In the genomic region with DNA sequence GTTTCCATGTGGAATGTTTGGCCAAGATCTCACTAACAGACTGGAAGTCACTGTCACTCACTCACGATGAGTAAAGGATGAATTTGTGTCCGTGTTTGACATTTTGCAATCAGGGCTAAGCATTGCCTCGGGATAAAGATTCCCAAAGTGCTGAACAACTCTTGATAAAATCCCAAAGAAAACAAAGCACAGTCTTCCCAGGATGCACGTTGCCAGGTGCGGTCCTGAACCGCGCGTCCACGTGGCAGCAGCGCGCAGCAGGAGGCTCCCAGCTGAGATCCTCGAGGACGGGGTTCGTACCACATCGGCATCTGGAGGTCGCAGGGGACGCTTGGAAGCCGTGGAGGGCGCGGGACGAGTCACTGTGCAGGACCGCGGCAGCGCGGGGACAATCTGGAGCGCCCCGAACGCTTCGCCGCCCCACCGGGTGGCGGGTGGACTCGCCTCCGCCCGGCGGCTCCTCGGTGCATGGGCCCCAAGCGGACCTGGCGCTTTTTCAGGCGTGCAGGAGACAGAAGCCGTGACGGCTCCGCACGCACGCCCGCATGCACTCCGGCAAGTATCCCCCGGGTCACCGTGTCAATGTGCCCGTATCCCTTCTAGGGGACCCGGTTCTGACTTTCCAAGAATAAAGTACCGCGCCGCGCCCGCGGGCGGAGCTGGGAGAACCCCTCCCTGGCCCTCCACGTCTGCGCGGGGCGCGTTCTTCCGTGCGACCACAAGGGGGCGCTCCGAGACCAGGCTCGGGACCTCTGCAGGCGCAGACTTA, we compare ENCODE assay signal across 8 cellular contexts. TPM values are rescaled to one million over a fixed set of nuclear protein-coding genes. Genes with fewer than 3 reads are reported as not detected.
DNase-seq lines count a peak whose midpoint lies in the region; ATAC-seq, FAIRE-seq and TF ChIP-seq lines count a peak whose summit lies in the region.

No MANE protein-coding gene starts in this region.

- no TSS peak for BruUV-seq in K562 (replicated peaks; lab: Mats Ljungman, UMichigan)

- H4K20me1 ChIP-seq in K562 (replicated peaks; ENCODE audit: control insufficient read depth, insufficient read depth, low read length), result no peaks in the 10 kb centered on the region

- CTCF ChIA-PET in K562 (lab: Yijun Ruan, JAX; ENCODE audit: low intra/inter-chr PET ratio), result interaction anchor here (0.7 to 2.3 kb wide), 7 partner anchors 10 to 712 kb away, joined by 3 to 19 read pairs (median 3); no protein-coding TSS in a partner anchor

- peak overlapping the region; percentile 81 for H2AFZ ChIP-seq in K562 (ENCODE audit: low read depth, low read length)

- H3K4me1 ChIP-seq in K562 (replicated peaks in 1 of 2; ENCODE audit: control insufficient read depth in 2 of 2, insufficient read depth in 2 of 2, low read length in 2 of 2), result peaks cover 3 to 23% of the 10 kb centered on the region in 2 experiments; a peak in 4 of 5 replicates

- no peak for TF ChIP-seq EP300 in K562 (IDR thresholded peaks at IDR 0.05; ENCODE audit: low read length)

- peak overlapping the region; percentile 74 for H3K4me2 ChIP-seq in K562 (ENCODE audit: insufficient read depth, low read length)

- H3K27ac ChIP-seq in K562 (ENCODE audit: extremely low read depth, low read depth, low read length), result no peak overlapping the region

- no peaks in the 10 kb centered on the region for H3K9me3 ChIP-seq in K562 (replicated peaks; ENCODE audit: control insufficient read depth, insufficient read depth, low read depth, low read length)

- peak overlapping the region; percentile 37 for H3K4me3 ChIP-seq in K562

- no peaks in the 10 kb centered on the region for H3K9me1 ChIP-seq in K562 (ENCODE audit: control insufficient read depth, insufficient read depth, low read length)

- peaks cover 22 to 65% of the 10 kb centered on the region in 2 experiments for H3K27me3 ChIP-seq in K562 (ENCODE audit: control insufficient read depth in 2 of 2, insufficient read depth in 2 of 2, low read length in 2 of 2)

- H3K79me2 ChIP-seq in K562 (ENCODE audit: control insufficient read depth, insufficient read depth, low read length), result no peaks in the 10 kb centered on the region

- WGBS in K562 (ENCODE audit: insufficient coverage, low coverage, missing lambda C conversion rate), result under 1% methylated on average over 68 of the region's 69 CpGs

- in situ Hi-C loops in K562 (cut with MboI), result loop anchor here (10.0 to 25.0 kb wide), 2 partner anchors 251 to 1871 kb away; no protein-coding TSS in a partner anchor

- DNase-seq in SK-N-DZ (ENCODE audit: low spot score) (peak; percentile 86), K562 (ENCODE audit: extremely low read depth in 1 of 4, low spot score in 3 of 4) (peak; percentile 79 to 91 (median 86)), inferior parietal cortex (ENCODE audit: extremely low spot score) (peak; percentile 92), NCI-H2227 treated with DMSO at 0.1 percent for 48 hours (lab: John Stamatoyannopoulos, UW) (no peak), NCI-H2196 treated with DMSO at 0.1 percent for 48 hours (lab: John Stamatoyannopoulos, UW; ENCODE audit: unreplicated experiment) (no peak)
- DNase-seq in stimulated activated CD4-positive, alpha-beta T cell treated with anti-CD3 and anti-CD28 coated beads, Interleukin-15, amount 100 ng/mL, for 1 hour (ENCODE audit: low read depth in 1 of 2, low spot score in 1 of 2), result peak; percentile 84 to 88

- peak; percentile 97 to 98 for TF ChIP-seq RAD21 in K562 (CRISPR knock-in tag; conservative IDR thresholded peaks at IDR 0.05 in 1 of 2, IDR thresholded peaks at IDR 0.05 in 1 of 2)

- peak; percentile 88 for ATAC-seq in GM18498 (IDR thresholded peaks at IDR 0.05; ENCODE audit: unreplicated experiment)
- peak; percentile 89 for ATAC-seq in HG02938 (IDR thresholded peaks at IDR 0.05; ENCODE audit: unreplicated experiment)
- ATAC-seq in K562, result peak; percentile 97

- peak overlapping the region; percentile 20 to 88; a peak in 3 of 4 replicates for H3K9ac ChIP-seq in K562 (ENCODE audit: insufficient read depth in 1 of 2, low read depth in 2 of 2, low read length in 2 of 2)

- intact Hi-C loops in K562 (cut with micrococcal nuclease), result loop anchor here (1.0 to 10.0 kb wide), 7 partner anchors 71 to 931 kb away; a partner anchor contains a TSS

- peak; percentile 96 for TF ChIP-seq CTCF in K562 (IDR thresholded peaks at IDR 0.05 in 2 of 3, conservative IDR thresholded peaks at IDR 0.05 in 1 of 3; ENCODE audit: insufficient read depth in 2 of 3, low read depth in 1 of 3, low read length in 3 of 3)

- no peak for FAIRE-seq in K562 (lab: Jason Lieb, UNC)

- H3K36me3 ChIP-seq in K562 (ENCODE audit: control insufficient read depth, insufficient read depth, low read length), result no peaks in the 10 kb centered on the region

- POLR2A ChIA-PET in K562 (lab: Yijun Ruan, JAX), result interaction anchor here (0.6 to 1.0 kb wide), 6 partner anchors 11 to 574 kb away, joined by 3 read pairs; no protein-coding TSS in a partner anchor

- TF ChIP-seq POLR2A in K562 (conservative IDR thresholded peaks at IDR 0.05), result no peak

TF ChIP-seq in K562, 482 proteins besides CTCF, POLR2A, EP300 and RAD21 (continues in another document):
- TF ChIP-seq, protein P1, sequence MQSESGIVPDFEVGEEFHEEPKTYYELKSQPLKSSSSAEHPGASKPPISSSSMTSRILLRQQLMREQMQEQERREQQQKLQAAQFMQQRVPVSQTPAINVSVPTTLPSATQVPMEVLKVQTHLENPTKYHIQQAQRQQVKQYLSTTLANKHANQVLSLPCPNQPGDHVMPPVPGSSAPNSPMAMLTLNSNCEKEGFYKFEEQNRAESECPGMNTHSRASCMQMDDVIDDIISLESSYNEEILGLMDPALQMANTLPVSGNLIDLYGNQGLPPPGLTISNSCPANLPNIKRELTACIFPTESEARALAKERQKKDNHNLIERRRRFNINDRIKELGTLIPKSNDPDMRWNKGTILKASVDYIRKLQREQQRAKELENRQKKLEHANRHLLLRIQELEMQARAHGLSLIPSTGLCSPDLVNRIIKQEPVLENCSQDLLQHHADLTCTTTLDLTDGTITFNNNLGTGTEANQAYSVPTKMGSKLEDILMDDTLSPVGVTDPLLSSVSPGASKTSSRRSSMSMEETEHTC (IDR thresholded peaks at IDR 0.05), result no peak
- TF ChIP-seq ZNF551 (CRISPR knock-in tag; IDR thresholded peaks at IDR 0.05) (no peak), CHD4 (IDR thresholded peaks at IDR 0.05; ENCODE audit: insufficient read depth, insufficient replicate concordance, low read depth, low read length, poor library complexity, severe bottlenecking) (no peak)
- TF ChIP-seq, protein P2, sequence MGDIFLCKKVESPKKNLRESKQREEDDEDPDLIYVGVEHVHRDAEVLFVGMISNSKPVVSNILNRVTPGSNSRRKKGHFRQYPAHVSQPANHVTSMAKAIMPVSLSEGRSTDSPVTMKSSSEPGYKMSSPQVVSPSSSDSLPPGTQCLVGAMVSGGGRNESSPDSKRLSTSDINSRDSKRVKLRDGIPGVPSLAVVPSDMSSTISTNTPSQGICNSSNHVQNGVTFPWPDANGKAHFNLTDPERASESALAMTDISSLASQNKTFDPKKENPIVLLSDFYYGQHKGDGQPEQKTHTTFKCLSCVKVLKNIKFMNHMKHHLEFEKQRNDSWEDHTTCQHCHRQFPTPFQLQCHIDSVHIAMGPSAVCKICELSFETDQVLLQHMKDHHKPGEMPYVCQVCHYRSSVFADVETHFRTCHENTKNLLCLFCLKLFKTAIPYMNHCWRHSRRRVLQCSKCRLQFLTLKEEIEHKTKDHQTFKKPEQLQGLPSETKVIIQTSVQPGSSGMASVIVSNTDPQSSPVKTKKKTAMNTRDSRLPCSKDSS (IDR thresholded peaks at IDR 0.05; ENCODE audit: low read depth, partially characterized antibody), result no peak

RNA-seq across cellular contexts. Expression of a gene that starts 17.7 kb away (rescaled TPM):
- polyA plus RNA-seq in SK-N-DZ (2014; cell fraction: cytosol; rRNA removed), result not detected in 2 replicates
- polyA plus RNA-seq in SK-N-DZ (2014; cell fraction: nucleus; rRNA removed), result not detected in 2 replicates
- not detected in 2 replicates for total RNA-seq in K562 (2011; cell fraction: chromatin; rRNA removed; ENCODE audit: low replicate concordance)
- total RNA-seq in K562 (2011; cell fraction: nucleolus; rRNA removed), result not detected in 2 replicates
- not detected in 2 replicates for total RNA-seq in K562 (2011; cell fraction: nucleoplasm; rRNA removed)
- total RNA-seq in K562 (2014; rRNA removed), result not detected in 2 replicates
- total RNA-seq in K562 (2014; rRNA removed; fragmentation: Illumina TruSeq; extraction: Trizol), result not detected in 2 replicates
- total RNA-seq in K562 (2015; rRNA removed; fragmentation: Illumina TruSeq; extraction: Trizol), result not detected in 2 replicates
- total RNA-seq in K562 (2021), result not detected in 2 replicates
- polyA plus RNA-seq in K562 (2011; rRNA removed), result not detected in 2 replicates
- polyA plus RNA-seq in K562 (2011; cell fraction: cytosol; rRNA removed), result 0.04 TPM in 1 of 2 replicates, not detected in the other
- polyA plus RNA-seq in K562 (2011; cell fraction: nucleus; rRNA removed), result not detected in 2 replicates
- polyA plus RNA-seq in K562 (2012), result 0.06 TPM in 1 of 2 replicates, not detected in the other
- polyA plus RNA-seq in K562 (2014; fragmentation: Illumina TruSeq; extraction: Trizol), result not detected in 2 replicates
- not detected for polyA plus RNA-seq in K562 (2014; fragmentation: Nextera tagmentation; extraction: Ambion mirVana)
- polyA plus RNA-seq in K562 (2014; rRNA removed), result not detected in 2 replicates
- polyA minus RNA-seq in K562 (2011; rRNA and poly(A)+ RNA removed), result not detected in 2 replicates
- not detected in 2 replicates for polyA minus RNA-seq in K562 (2011; cell fraction: cytosol; rRNA and poly(A)+ RNA removed)
- not detected in 2 replicates for polyA minus RNA-seq in K562 (2011; cell fraction: nucleus; rRNA and poly(A)+ RNA removed)

RNA-seq across cellular contexts. Expression of a gene that starts 36.1 kb away (rescaled TPM):
- polyA plus RNA-seq in SK-N-DZ (2014; cell fraction: cytosol; rRNA removed), result not detected in 2 replicates
- polyA plus RNA-seq in SK-N-DZ (2014; cell fraction: nucleus; rRNA removed), result not detected in 2 replicates
- total RNA-seq in K562 (2011; cell fraction: chromatin; rRNA removed; ENCODE audit: low replicate concordance), result not detected in 2 replicates
- not detected in 2 replicates for total RNA-seq in K562 (2011; cell fraction: nucleolus; rRNA removed)
- total RNA-seq in K562 (2011; cell fraction: nucleoplasm; rRNA removed), result not detected in 2 replicates
- total RNA-seq in K562 (2014; rRNA removed) (not detected in 2 replicates), K562 (2014; rRNA removed; fragmentation: Illumina TruSeq; extraction: Trizol) (not detected in 2 replicates), K562 (2015; rRNA removed; fragmentation: Illumina TruSeq; extraction: Trizol) (not detected in 2 replicates), K562 (2021) (not detected in 2 replicates)
- polyA plus RNA-seq in K562 (2011; rRNA removed) (0.01 TPM in 1 of 2 replicates, not detected in the other), K562 (2014; fragmentation: Illumina TruSeq; extraction: Trizol) (not detected in 2 replicates), K562 (2014; fragmentation: Nextera tagmentation; extraction: Ambion mirVana) (not detected), K562 (2014; rRNA removed) (not detected in 2 replicates)
- polyA plus RNA-seq in K562 (2011; cell fraction: cytosol; rRNA removed), result not detected in 2 replicates
- polyA plus RNA-seq in K562 (2011; cell fraction: nucleus; rRNA removed), result not detected in 2 replicates
- polyA plus RNA-seq in K562 (2012), result not detected in 2 replicates
- not detected in 2 replicates for polyA minus RNA-seq in K562 (2011; rRNA and poly(A)+ RNA removed)
- not detected in 2 replicates for polyA minus RNA-seq in K562 (2011; cell fraction: cytosol; rRNA and poly(A)+ RNA removed)
- not detected in 2 replicates for polyA minus RNA-seq in K562 (2011; cell fraction: nucleus; rRNA and poly(A)+ RNA removed)

Comparison
In these comparisons a context has a peak if more than half of its experiments do, and no peak if none do; other contexts are left out.
1. DNase-seq: peak in SK-N-DZ (single experiment), K562 (4 of 4), inferior parietal cortex (single experiment) and stimulated activated CD4-positive, alpha-beta T cell treated with anti-CD3 and anti-CD28 coated beads, Interleukin-15, amount 100 ng/mL, for 1 hour (2 of 2); none in NCI-H2227 treated with DMSO at 0.1 percent for 48 hours (single experiment) and NCI-H2196 treated with DMSO at 0.1 percent for 48 hours (single experiment).
2. Peak in every context shown above with its lines, with median percentiles within 50 percentile points of each other: ATAC-seq.